In the genomic region with DNA sequence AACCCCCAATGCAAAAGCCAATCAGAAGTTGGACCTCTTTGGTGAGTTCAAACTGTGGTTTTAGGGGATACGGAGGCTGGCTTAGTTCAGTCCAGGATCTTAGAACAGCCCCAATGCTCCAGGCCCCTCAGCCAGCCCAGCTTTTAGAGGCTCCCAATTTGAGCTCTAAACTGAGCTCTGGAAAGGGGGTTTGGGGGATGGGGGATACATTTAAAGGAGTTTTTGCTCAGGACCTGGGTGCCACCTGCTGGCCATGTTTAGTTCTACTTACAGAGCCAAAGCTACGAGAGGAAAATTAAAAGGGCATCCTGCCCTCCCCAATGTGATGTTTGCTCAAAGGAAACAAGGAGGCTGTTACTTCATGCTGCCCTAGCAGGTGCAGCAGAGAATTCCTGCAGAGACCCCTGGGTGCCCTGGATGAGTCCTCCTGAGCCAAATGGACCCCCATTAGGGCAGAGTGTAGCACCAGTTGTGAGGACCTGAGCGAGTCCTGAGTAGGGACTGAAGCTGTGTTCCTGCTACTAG, we compare ENCODE assay signal across 8 cellular contexts. TPM values are rescaled to one million over a fixed set of nuclear protein-coding genes. Genes with fewer than 3 reads are reported as not detected.
DNase-seq lines count a peak whose midpoint lies in the region; ATAC-seq, FAIRE-seq and TF ChIP-seq lines count a peak whose summit lies in the region.

No MANE protein-coding gene starts in this region.

- no peak overlapping the region for H3K27ac ChIP-seq in OCI-LY7 (ENCODE audit: low read depth, low read length, poor library complexity, severe bottlenecking)
- no peak overlapping the region for H3K27ac ChIP-seq in pancreas

- H3K36me3 ChIP-seq in OCI-LY7 (ENCODE audit: insufficient read depth, low read length) (no peaks in the 10 kb centered on the region), pancreas (no peaks in the 10 kb centered on the region)

- WGBS in pancreas, 2 donors = 65 to 67% methylated on average over 3 of the region's 3 CpGs

- POLR2A ChIA-PET in OCI-LY7 (lab: Charles Lee) = interaction anchor here (0.5 to 0.7 kb wide), 4 partner anchors 13 to 1439 kb away, joined by 3 to 5 read pairs (median 4); no protein-coding TSS in a partner anchor

- H3K4me3 ChIP-seq in OCI-LY7 (ENCODE audit: low read depth, low read length, poor library complexity, severe bottlenecking) (no peak overlapping the region), pancreas (no peak overlapping the region)

- H2AFZ ChIP-seq in OCI-LY7 (ENCODE audit: low read length) = no peak overlapping the region

- H4K20me1 ChIP-seq in OCI-LY7 (ENCODE audit: insufficient read depth, low read length) = no peaks in the 10 kb centered on the region

- H3K4me1 ChIP-seq in OCI-LY7 (ENCODE audit: insufficient read depth, low read length, poor library complexity, severe bottlenecking) (peaks cover 9% of the 10 kb centered on the region), pancreas (no peaks in the 10 kb centered on the region)

- H3K4me2 ChIP-seq in OCI-LY7 (ENCODE audit: low read length) = no peak overlapping the region

- intact Hi-C loops in OCI-LY7 (cut with micrococcal nuclease; ENCODE audit: unreplicated experiment) = loop anchor here (1.0 to 5.0 kb wide), 2 partner anchors 56 to 170 kb away; a partner anchor contains a TSS
- intact Hi-C loops in pancreas (cut with DNase I) = loop anchor here in 2 of 3 donors (5.0 to 10.0 kb wide), 2 partner anchors 55 to 172 kb away; a partner anchor contains a TSS

- peak; percentile 74 for DNase-seq in Caki2 (ENCODE audit: low read depth)
- DNase-seq in HTR-8/SVneo (ENCODE audit: insufficient read length, low spot score) = peak; percentile 73
- DNase-seq in OCI-LY7 (ENCODE audit: low spot score) = peak; percentile 71
- peak; percentile 18 for DNase-seq in activated T-helper 9 cell treated with anti-CD3 and anti-CD28 coated beads, Interleukin-2, amount 50 U/mL, for 16 hours (ENCODE audit: low read depth)
- peak; percentile 45 for DNase-seq in foreskin melanocyte
- DNase-seq in pancreas = peak in 1 of 6 donors; percentile 53

- H3K9me2 ChIP-seq in OCI-LY7 (ENCODE audit: insufficient read depth, low read length) = no peaks in the 10 kb centered on the region

- TF ChIP-seq CTCF in OCI-LY7 (conservative IDR thresholded peaks at IDR 0.05; ENCODE audit: low read length) (peak; percentile 88), pancreas (IDR thresholded peaks at IDR 0.05) (peak; percentile 34 to 55 (median 46))

- CTCF ChIA-PET in OCI-LY7 (lab: Charles Lee; ENCODE audit: unreplicated experiment) = interaction anchor here (0.6 to 1.3 kb wide), 5 partner anchors 13 to 286 kb away, joined by 3 to 9 read pairs (median 5); no protein-coding TSS in a partner anchor

- ATAC-seq in pancreas (peak; percentile 55 to 80 (median 75)), GM18520 (IDR thresholded peaks at IDR 0.05; ENCODE audit: unreplicated experiment) (no peak), HG02610 (IDR thresholded peaks at IDR 0.05; ENCODE audit: unreplicated experiment) (no peak)

- H3K9me3 ChIP-seq in OCI-LY7 (ENCODE audit: low read length) = no peaks in the 10 kb centered on the region
- no peaks in the 10 kb centered on the region for H3K9me3 ChIP-seq in pancreas

- H3K27me3 ChIP-seq in pancreas = no peaks in the 10 kb centered on the region

- in situ Hi-C loops in Caki2 (cut with HindIII; ENCODE audit: low pct_unique_long_range_greater_than_20kb, low sequenced_read_pairs) = no loop called here

- BruUV-seq in OCI-LY7 (replicated peaks; lab: Mats Ljungman, UMichigan) = no TSS peak

- no peaks in the 10 kb centered on the region for H3K79me2 ChIP-seq in OCI-LY7 (ENCODE audit: insufficient read depth, low read depth, low read length)

- FAIRE-seq in HTR-8/SVneo (lab: Jason Lieb, UNC) (no peak), pancreas (lab: Jason Lieb, UNC) (no peak)

RNA-seq across cellular contexts. Expression of a gene that starts 15.9 kb away (rescaled TPM):
- total RNA-seq in Caki2 (2014; rRNA removed; shearing (Covaris generic); ENCODE audit: low replicate concordance) = 104 and 106 TPM in 2 replicates
- 32.0 and 32.6 TPM in 2 replicates for total RNA-seq in OCI-LY7 (2014; rRNA removed; shearing (Covaris generic))
- total RNA-seq in OCI-LY7 (2022) (78.6 and 79.3 TPM in 2 replicates), pancreas (10 to 100 TPM; 57.3 to 77.1 (median 59.8) TPM)
- 100 to 1,000 TPM in 1 of 2 donors, 10 to 100 TPM in 1; 72.1 to 109 TPM for polyA plus RNA-seq in pancreas

RNA-seq across cellular contexts. Expression of a gene that starts 34.6 kb away (rescaled TPM):
- total RNA-seq in Caki2 (2014; rRNA removed; shearing (Covaris generic); ENCODE audit: low replicate concordance) = 41.8 and 54.5 TPM in 2 replicates
- 34.3 and 37.4 TPM in 2 replicates for total RNA-seq in OCI-LY7 (2014; rRNA removed; shearing (Covaris generic))
- total RNA-seq in OCI-LY7 (2022) (42.0 and 51.8 TPM in 2 replicates), pancreas (10 to 100 TPM in 5 of 6 donors, 1 to 10 TPM in 1; 8.2 to 15.5 (median 11.9) TPM)
- 10 to 100 TPM in 1 of 2 donors, 1 to 10 TPM in 1; 8.7 to 11.6 TPM for polyA plus RNA-seq in pancreas

RNA-seq across cellular contexts. Expression of a gene that starts 46.4 kb away (rescaled TPM):
- total RNA-seq in Caki2 (2014; rRNA removed; shearing (Covaris generic); ENCODE audit: low replicate concordance) = 25.9 and 33.5 TPM in 2 replicates
- total RNA-seq in OCI-LY7 (2014; rRNA removed; shearing (Covaris generic)) = not detected in 2 replicates
- total RNA-seq in OCI-LY7 (2022) (not detected in 2 replicates), pancreas (10 to 100 TPM in 2 of 6 donors, 1 to 10 TPM in 4; 4.7 to 10.9 (median 8.2) TPM)
- 10 to 100 TPM; 35.7 to 56.8 TPM for polyA plus RNA-seq in pancreas

RNA-seq across cellular contexts. Expression of a gene that starts 54.6 kb away (rescaled TPM):
- total RNA-seq in Caki2 (2014; rRNA removed; shearing (Covaris generic); ENCODE audit: low replicate concordance) = 676 and 788 TPM in 2 replicates
- total RNA-seq in OCI-LY7 (2014; rRNA removed; shearing (Covaris generic)) = 147 and 214 TPM in 2 replicates
- total RNA-seq in OCI-LY7 (2022) = 253 and 267 TPM in 2 replicates
- 100 to 1,000 TPM in 3 of 6 donors, 10 to 100 TPM in 3; 76.6 to 148 (median 108) TPM for total RNA-seq in pancreas
- 100 to 1,000 TPM; 183 to 188 TPM for polyA plus RNA-seq in pancreas

Comparison
In these comparisons a context has a peak if more than half of its experiments do, and no peak if none do; other contexts are left out.
1. ATAC-seq: peak in pancreas (4 of 4); none in GM18520 (single experiment) and HG02610 (single experiment).
2. RNA of a gene that starts 46.4 kb away (total RNA-seq): 25.9 to 33.5 TPM in Caki2 and 4.7 to 10.9 TPM in pancreas; not detected in OCI-LY7; every median in the first group is over 4 times any median in the second.